In the genomic region with DNA sequence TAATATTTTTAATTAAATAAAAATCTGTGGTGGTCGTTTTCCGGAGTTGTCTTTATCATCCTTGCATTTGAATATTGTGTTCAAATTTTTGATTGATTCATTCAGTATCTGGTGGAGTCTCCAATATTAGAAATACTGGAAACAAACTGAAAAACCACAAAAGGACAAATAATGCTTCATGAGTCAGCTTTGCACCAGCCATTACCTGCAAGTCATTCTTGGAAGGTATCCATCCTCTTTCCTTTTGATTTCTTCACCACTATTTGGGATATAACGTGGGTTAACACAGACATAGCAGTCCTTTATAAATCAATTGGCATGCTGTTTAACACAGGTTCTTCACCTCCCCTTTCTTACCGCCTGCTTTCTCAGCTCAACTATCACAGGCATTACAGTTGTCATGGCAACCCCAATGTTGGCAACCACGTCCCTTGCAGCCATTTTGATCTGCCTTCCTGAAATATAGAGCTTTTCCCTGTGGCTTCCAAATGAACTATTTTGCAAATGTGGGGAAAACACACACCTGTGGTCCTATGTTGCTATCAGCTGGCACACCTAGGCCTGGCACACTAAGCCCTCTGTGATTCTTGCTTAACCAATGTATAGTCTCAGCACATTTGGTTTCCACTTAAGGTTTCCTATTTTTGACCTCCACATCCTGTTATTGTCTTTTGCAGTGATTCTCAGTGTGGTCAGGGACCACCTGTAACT, we compare ENCODE assay signal across 2 cellular contexts.
A peak's percentile ranks its signal among the peaks of the same experiment; 100 is the strongest.
TF ChIP-seq lines count a peak whose summit lies in the region.

No MANE protein-coding gene starts in this region.

TF ChIP-seq in WTC11, 78 proteins besides CTCF, POLR2A, EP300 and RAD21:
- TF ChIP-seq, protein P1, sequence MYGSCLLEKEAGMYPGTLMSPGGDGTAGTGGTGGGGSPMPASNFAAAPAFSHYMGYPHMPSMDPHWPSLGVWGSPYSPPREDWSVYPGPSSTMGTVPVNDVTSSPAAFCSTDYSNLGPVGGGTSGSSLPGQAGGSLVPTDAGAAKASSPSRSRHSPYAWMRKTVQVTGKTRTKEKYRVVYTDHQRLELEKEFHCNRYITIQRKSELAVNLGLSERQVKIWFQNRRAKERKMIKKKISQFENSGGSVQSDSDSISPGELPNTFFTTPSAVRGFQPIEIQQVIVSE (CRISPR knock-in tag; IDR thresholded peaks at IDR 0.05; ENCODE audit: borderline replicate concordance) = no peak
- TF ChIP-seq CREM (CRISPR knock-in tag; IDR thresholded peaks at IDR 0.05) = no peak
- TF ChIP-seq OVOL2 (CRISPR knock-in tag; IDR thresholded peaks at IDR 0.05; ENCODE audit: borderline replicate concordance) = no peak
- no peak for TF ChIP-seq HMGA2 (CRISPR knock-in tag; IDR thresholded peaks at IDR 0.05)
- TF ChIP-seq TEAD1 (CRISPR knock-in tag; IDR thresholded peaks at IDR 0.05) = no peak
- TF ChIP-seq, protein P2, sequence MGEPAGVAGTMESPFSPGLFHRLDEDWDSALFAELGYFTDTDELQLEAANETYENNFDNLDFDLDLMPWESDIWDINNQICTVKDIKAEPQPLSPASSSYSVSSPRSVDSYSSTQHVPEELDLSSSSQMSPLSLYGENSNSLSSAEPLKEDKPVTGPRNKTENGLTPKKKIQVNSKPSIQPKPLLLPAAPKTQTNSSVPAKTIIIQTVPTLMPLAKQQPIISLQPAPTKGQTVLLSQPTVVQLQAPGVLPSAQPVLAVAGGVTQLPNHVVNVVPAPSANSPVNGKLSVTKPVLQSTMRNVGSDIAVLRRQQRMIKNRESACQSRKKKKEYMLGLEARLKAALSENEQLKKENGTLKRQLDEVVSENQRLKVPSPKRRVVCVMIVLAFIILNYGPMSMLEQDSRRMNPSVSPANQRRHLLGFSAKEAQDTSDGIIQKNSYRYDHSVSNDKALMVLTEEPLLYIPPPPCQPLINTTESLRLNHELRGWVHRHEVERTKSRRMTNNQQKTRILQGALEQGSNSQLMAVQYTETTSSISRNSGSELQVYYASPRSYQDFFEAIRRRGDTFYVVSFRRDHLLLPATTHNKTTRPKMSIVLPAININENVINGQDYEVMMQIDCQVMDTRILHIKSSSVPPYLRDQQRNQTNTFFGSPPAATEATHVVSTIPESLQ (CRISPR knock-in tag; IDR thresholded peaks at IDR 0.05) = no peak
- no peak for TF ChIP-seq KAT7 (CRISPR knock-in tag; IDR thresholded peaks at IDR 0.05; ENCODE audit: borderline replicate concordance)
- TF ChIP-seq, protein P3, sequence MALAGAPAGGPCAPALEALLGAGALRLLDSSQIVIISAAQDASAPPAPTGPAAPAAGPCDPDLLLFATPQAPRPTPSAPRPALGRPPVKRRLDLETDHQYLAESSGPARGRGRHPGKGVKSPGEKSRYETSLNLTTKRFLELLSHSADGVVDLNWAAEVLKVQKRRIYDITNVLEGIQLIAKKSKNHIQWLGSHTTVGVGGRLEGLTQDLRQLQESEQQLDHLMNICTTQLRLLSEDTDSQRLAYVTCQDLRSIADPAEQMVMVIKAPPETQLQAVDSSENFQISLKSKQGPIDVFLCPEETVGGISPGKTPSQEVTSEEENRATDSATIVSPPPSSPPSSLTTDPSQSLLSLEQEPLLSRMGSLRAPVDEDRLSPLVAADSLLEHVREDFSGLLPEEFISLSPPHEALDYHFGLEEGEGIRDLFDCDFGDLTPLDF (CRISPR knock-in tag; IDR thresholded peaks at IDR 0.05) = no peak
- no peak for TF ChIP-seq SOX15 (CRISPR knock-in tag; IDR thresholded peaks at IDR 0.05)
- TF ChIP-seq JUN (CRISPR knock-in tag; IDR thresholded peaks at IDR 0.05) = no peak
- TF ChIP-seq ZNF423 (CRISPR knock-in tag; IDR thresholded peaks at IDR 0.05) = no peak
- TF ChIP-seq, protein P4, sequence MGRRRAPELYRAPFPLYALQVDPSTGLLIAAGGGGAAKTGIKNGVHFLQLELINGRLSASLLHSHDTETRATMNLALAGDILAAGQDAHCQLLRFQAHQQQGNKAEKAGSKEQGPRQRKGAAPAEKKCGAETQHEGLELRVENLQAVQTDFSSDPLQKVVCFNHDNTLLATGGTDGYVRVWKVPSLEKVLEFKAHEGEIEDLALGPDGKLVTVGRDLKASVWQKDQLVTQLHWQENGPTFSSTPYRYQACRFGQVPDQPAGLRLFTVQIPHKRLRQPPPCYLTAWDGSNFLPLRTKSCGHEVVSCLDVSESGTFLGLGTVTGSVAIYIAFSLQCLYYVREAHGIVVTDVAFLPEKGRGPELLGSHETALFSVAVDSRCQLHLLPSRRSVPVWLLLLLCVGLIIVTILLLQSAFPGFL (CRISPR knock-in tag; IDR thresholded peaks at IDR 0.05; ENCODE audit: borderline replicate concordance) = no peak

TF ChIP-seq in H1, 55 proteins besides CTCF, POLR2A, EP300 and RAD21:
- TF ChIP-seq CBX8 (IDR thresholded peaks at IDR 0.05; ENCODE audit: borderline replicate concordance, low read depth, low read length) (no peak), EZH2 (IDR thresholded peaks at IDR 0.05; ENCODE audit: low read depth, low read length, severe bottlenecking) (no peak), YY1 (IDR thresholded peaks at IDR 0.05; ENCODE audit: low read depth, low read length) (peak; percentile 88), RXRA (IDR thresholded peaks at IDR 0.05; ENCODE audit: insufficient read depth, low read depth, low read length) (no peak), TAF1 (IDR thresholded peaks at IDR 0.05; ENCODE audit: low read depth, low read length) (no peak), HDAC2 (IDR thresholded peaks at IDR 0.05; ENCODE audit: borderline replicate concordance in 1 of 2, low read depth in 2 of 2, low read length in 2 of 2) (no peak), SIN3A (conservative IDR thresholded peaks at IDR 0.05 in 1 of 2, IDR thresholded peaks at IDR 0.05 in 1 of 2; ENCODE audit: low read depth in 1 of 2, low read length in 2 of 2) (no peak)
- TF ChIP-seq, protein P5, sequence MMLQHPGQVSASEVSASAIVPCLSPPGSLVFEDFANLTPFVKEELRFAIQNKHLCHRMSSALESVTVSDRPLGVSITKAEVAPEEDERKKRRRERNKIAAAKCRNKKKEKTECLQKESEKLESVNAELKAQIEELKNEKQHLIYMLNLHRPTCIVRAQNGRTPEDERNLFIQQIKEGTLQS (IDR thresholded peaks at IDR 0.05; ENCODE audit: insufficient read depth, low read depth, low read length) = no peak
TF ChIP-seq in H1: peak in this region for 1.
